Comparison of ENCODE assay signal across 17 cellular contexts in the genomic region with DNA sequence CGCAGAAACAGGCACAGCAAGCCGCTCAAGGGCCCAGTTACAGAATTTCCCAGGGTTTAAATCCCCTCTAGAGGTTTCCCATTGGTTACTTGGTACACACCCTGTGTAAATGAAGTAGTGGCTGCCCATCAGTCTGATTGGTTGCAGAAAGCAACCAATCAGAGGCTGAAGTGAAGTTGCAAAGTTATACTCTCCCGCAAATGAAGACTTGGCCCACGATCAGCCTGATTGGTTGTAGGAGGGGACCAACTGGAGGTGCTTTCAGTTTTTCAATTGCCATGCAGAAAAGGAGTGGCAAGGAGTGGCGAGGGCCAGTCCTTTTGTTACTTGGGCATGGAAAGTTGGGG.
DNase-seq lines count a peak whose midpoint lies in the region; FAIRE-seq and TF ChIP-seq lines count a peak whose summit lies in the region.
"Had no signal": no experiment of that assay in that cellular context is flagged by ENCODE, and none has a peak within 500 bp of the region (broad histone marks: within the 10 kb centered on the region; RNA-seq: fewer than 3 reads in every experiment).

No MANE protein-coding gene starts in this region.

- CTCF ChIA-PET in mammary epithelial cell (lab: Charles Lee; ENCODE audit: low non-redundant PET), result no interaction called here

- DNase-seq in breast epithelium (ENCODE audit: low spot score in 2 of 2), result no peak
- no peak for DNase-seq in mammary epithelial cell
- peak; percentile 85 for DNase-seq in RPMI8226
- DNase-seq in keratinocyte (ENCODE audit: low read depth, low spot score), result no peak
- no peak for DNase-seq in HFFc6
- no peak for DNase-seq in 8988T
- DNase-seq in NCI-H524 treated with DMSO at 0.1 percent for 48 hours (lab: John Stamatoyannopoulos, UW), result no peak
- no peak for DNase-seq in SIG-M5 (lab: John Stamatoyannopoulos, UW)
- DNase-seq: Calu3; CD4-positive, alpha-beta T cell; IMR-90; NCI-H1048 had no signal

- no peaks in the 10 kb centered on the region for H3K36me3 ChIP-seq in breast epithelium
- H3K36me3 ChIP-seq in mammary epithelial cell (ENCODE audit: insufficient read depth, low read length), result no peaks in the 10 kb centered on the region
- no peaks in the 10 kb centered on the region for H3K36me3 ChIP-seq in keratinocyte (ENCODE audit: control insufficient read depth in 2 of 2, extremely low read depth in 1 of 2, insufficient read depth in 2 of 2, low read length in 2 of 2)

- no peak overlapping the region for H3K27ac Mint-ChIP-seq in HFFc6
- H3K27ac Mint-ChIP-seq: CD4-positive, alpha-beta T cell had no signal

- H3K27ac ChIP-seq in breast epithelium (no peak overlapping the region), mammary epithelial cell (ENCODE audit: insufficient read depth, low read depth, low read length) (no peak overlapping the region), keratinocyte (ENCODE audit: control insufficient read depth, insufficient read depth, low read length) (no peak overlapping the region)
- H3K27ac ChIP-seq: 22Rv1, RWPE1 had no signal

- H3K79me2 ChIP-seq in mammary epithelial cell (ENCODE audit: insufficient read depth, low read length), result no peaks in the 10 kb centered on the region
- no peaks in the 10 kb centered on the region for H3K79me2 ChIP-seq in keratinocyte (ENCODE audit: control insufficient read depth, insufficient read depth, low read length)

- no peaks in the 10 kb centered on the region for H3K4me1 ChIP-seq in breast epithelium
- H3K4me1 ChIP-seq in mammary epithelial cell (ENCODE audit: insufficient read depth, low read length), result no peaks in the 10 kb centered on the region
- H3K4me1 ChIP-seq in keratinocyte (ENCODE audit: control insufficient read depth, extremely low read depth, insufficient read depth, low read length), result peaks cover 15% of the 10 kb centered on the region

- H3K27me3 ChIP-seq in breast epithelium (no peaks in the 10 kb centered on the region), mammary epithelial cell (ENCODE audit: insufficient read depth, low read length) (no peaks in the 10 kb centered on the region), keratinocyte (ENCODE audit: control insufficient read depth, extremely low read depth, insufficient read depth, low read length) (no peaks in the 10 kb centered on the region)

- TF ChIP-seq CTCF in breast epithelium (IDR thresholded peaks at IDR 0.05) (no peak), mammary epithelial cell (conservative IDR thresholded peaks at IDR 0.05 in 1 of 2, IDR thresholded peaks at IDR 0.05 in 1 of 2; ENCODE audit: extremely low read depth in 1 of 2, insufficient read depth in 1 of 2, low read depth in 1 of 2, low read length in 2 of 2) (no peak), keratinocyte (optimal IDR thresholded peaks at IDR 0.05 in 1 of 3, IDR thresholded peaks at IDR 0.05 in 1 of 3, conservative IDR thresholded peaks at IDR 0.05 in 1 of 3; ENCODE audit: extremely low read depth in 1 of 3, insufficient read depth in 2 of 3, low read length in 3 of 3) (no peak), HFFc6 (IDR thresholded peaks at IDR 0.05) (no peak)

- H4K20me1 ChIP-seq in mammary epithelial cell (ENCODE audit: insufficient read depth, low read length) (no peaks in the 10 kb centered on the region), keratinocyte (ENCODE audit: control insufficient read depth, extremely low read depth, insufficient read depth, low read length) (no peaks in the 10 kb centered on the region)

- H3K4me2 ChIP-seq in mammary epithelial cell (ENCODE audit: insufficient read depth, low read depth, low read length), result no peak overlapping the region
- peak overlapping the region; percentile 36 for H3K4me2 ChIP-seq in keratinocyte (ENCODE audit: control insufficient read depth, extremely low read depth, insufficient read depth, low read depth, low read length)

- H3K27me3 Mint-ChIP-seq in HFFc6 (ENCODE audit: insufficient read depth), result peaks cover 4% of the 10 kb centered on the region
- H3K27me3 Mint-ChIP-seq: CD4-positive, alpha-beta T cell had no signal

- FAIRE-seq in keratinocyte (lab: Jason Lieb, UNC), result no peak
- FAIRE-seq: GM12878, GM19239, HTR-8/SVneo had no signal

- no peaks in the 10 kb centered on the region for H3K9me1 ChIP-seq in keratinocyte (ENCODE audit: control insufficient read depth, extremely low read depth, insufficient read depth, low read length)

- no peak overlapping the region for H3K4me3 Mint-ChIP-seq in HFFc6
- H3K4me3 Mint-ChIP-seq: CD4-positive, alpha-beta T cell had no signal

- H3K9me3 ChIP-seq in breast epithelium (no peaks in the 10 kb centered on the region), mammary epithelial cell (replicated peaks; ENCODE audit: insufficient read depth, low read length) (peaks cover 33% of the 10 kb centered on the region), keratinocyte (ENCODE audit: control insufficient read depth, low read depth, low read length) (no peaks in the 10 kb centered on the region)

- TF ChIP-seq POLR2A in breast epithelium (IDR thresholded peaks at IDR 0.05), result no peak

- H3K4me3 ChIP-seq in breast epithelium (peak overlapping the region in 2 of 3 donors; percentile 15 to 19), mammary epithelial cell (replicated peaks in 1 of 3; ENCODE audit: insufficient read depth in 1 of 3, low read depth in 2 of 3, low read length in 3 of 3) (no peak overlapping the region), keratinocyte (ENCODE audit: control insufficient read depth in 2 of 3, extremely low read depth in 1 of 3, insufficient read depth in 2 of 3, low read depth in 1 of 3, low read length in 3 of 3) (no peak overlapping the region)
- H3K4me3 ChIP-seq: GM12878 had no signal

- in situ Hi-C loops in mammary epithelial cell (cut with MboI; ENCODE audit: low sequenced_read_pairs in 2 of 2), result no loop called here

- H3K9ac ChIP-seq in mammary epithelial cell (ENCODE audit: insufficient read depth, low read length) (no peak overlapping the region), keratinocyte (ENCODE audit: control insufficient read depth, extremely low read depth, insufficient read depth, low read length) (no peak overlapping the region)

- no TSS peak for BruUV-seq in mammary epithelial cell (replicated peaks; lab: Mats Ljungman, UMichigan)

- peaks cover 19% of the 10 kb centered on the region; the same call in 1 of the 2 replicates for H3K9me3 Mint-ChIP-seq in HFFc6

- intact Hi-C loops in breast epithelium (cut with DNase I; ENCODE audit: low total_unique reads), result no loop called here
- intact Hi-C loops in mammary epithelial cell (cut with micrococcal nuclease), result no loop called here

- H2AFZ ChIP-seq in mammary epithelial cell (ENCODE audit: low read depth, low read length), result no peak overlapping the region
- H2AFZ ChIP-seq in keratinocyte (ENCODE audit: control insufficient read depth, low read length), result peak overlapping the region; percentile 37

- H3K4me1 Mint-ChIP-seq in HFFc6 (ENCODE audit: low read depth), result peaks cover 27% of the 10 kb centered on the region; the same call in 1 of the 2 replicates

- dilution Hi-C loops in mammary epithelial cell (cut with HindIII; ENCODE audit: low sequenced_read_pairs) (no loop called here), keratinocyte (cut with MboI; ENCODE audit: extremely low pct_ligation_motif_present, low sequenced_read_pairs) (no loop called here)

- H3K36me3 Mint-ChIP-seq in HFFc6 (ENCODE audit: low read depth), result no peaks in the 10 kb centered on the region

- 35% methylated on average over 3 of the region's 5 CpGs for WGBS in mammary epithelial cell (ENCODE audit: low coverage, missing lambda C conversion rate)

Comparison
In these comparisons a context has a peak if more than half of its experiments do, and no peak if none do; other contexts are left out.
1. H3K4me3 ChIP-seq: peak in breast epithelium (2 of 3); none in mammary epithelial cell (0 of 3) and keratinocyte (0 of 3).